8 cellular contexts compared by ENCODE assay signal in the genomic region with DNA sequence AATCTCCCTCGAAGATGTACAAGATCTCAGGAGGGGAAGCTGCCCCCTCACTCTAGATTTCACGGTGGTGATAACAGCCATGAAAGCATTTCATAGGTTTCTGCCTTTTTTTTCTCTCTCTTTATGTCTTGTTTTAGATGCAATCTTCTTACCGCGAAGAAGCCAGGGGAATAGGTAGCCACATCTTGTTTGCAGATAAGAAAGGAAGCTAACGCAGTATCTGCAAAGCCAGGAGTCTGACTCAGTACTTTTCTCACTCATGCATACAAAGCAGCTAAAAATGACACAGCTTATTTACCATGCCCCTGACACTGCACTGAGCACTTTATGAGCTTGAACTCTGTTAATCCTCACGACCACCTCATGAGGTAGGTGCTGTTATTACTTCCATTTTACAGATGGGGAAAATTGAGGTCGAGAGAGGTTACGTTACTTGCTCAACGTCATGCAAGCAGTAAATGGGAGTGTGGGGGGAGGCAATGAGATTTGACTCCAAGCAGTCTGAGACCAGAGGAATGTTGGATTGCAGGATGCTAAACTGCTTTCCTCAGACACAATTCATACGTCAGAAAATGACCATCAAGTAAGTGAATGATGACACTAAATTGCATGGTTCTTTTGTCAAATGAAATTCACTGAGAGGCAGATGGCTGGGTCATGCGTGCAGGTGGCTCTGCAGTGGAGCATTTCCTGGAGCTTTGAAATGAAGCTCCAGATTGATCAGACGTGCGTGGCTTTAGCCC. TPM values are rescaled to one million over a fixed set of nuclear protein-coding genes. Genes with fewer than 3 reads are reported as not detected.
DNase-seq lines count a peak whose midpoint lies in the region; ATAC-seq and TF ChIP-seq lines count a peak whose summit lies in the region.

No MANE protein-coding gene starts in this region.

- TF ChIP-seq POLR2A in heart left ventricle (IDR thresholded peaks at IDR 0.05) = no peak

- no peak for ATAC-seq in heart left ventricle
- ATAC-seq in left cardiac atrium = no peak
- no peak for ATAC-seq in GM18517 (IDR thresholded peaks at IDR 0.05; ENCODE audit: unreplicated experiment)
- no peak for ATAC-seq in GM21526 (IDR thresholded peaks at IDR 0.05; ENCODE audit: low FRiP score, unreplicated experiment)

- intact Hi-C loops in heart left ventricle (cut with DNase I) (no loop called here), left cardiac atrium (cut with DNase I) (no loop called here)

- DNase-seq in heart left ventricle (no peak), left cardiac atrium (no peak), fibroblast of gingiva (ENCODE audit: low read depth) (peak; percentile 84), iPS-NIHi11 (ENCODE audit: low spot score) (no peak)
- peak; percentile 78 for DNase-seq in T-helper 2 cell treated with Interferon-gamma antibody and Interleukin-4, amounts not matched to agents 5 μg/mL and 100 μg/mL, for 36 hours (ENCODE audit: low spot score)

- H3K27ac ChIP-seq in heart left ventricle = peak overlapping the region; percentile 12 to 100 (median 68)

- H3K9me3 Mint-ChIP-seq in T-helper 2 cell treated with Interferon-gamma antibody and Interleukin-4, amounts not matched to agents 5 μg/mL and 100 μg/mL, for 36 hours = no peaks in the 10 kb centered on the region

- H3K4me2 ChIP-seq in skeletal muscle satellite cell (ENCODE audit: low read length) = peak overlapping the region; percentile 30

- H3K27me3 ChIP-seq in heart left ventricle (no peaks in the 10 kb centered on the region), skeletal muscle satellite cell (ENCODE audit: control insufficient read depth, insufficient read depth, low read length) (no peaks in the 10 kb centered on the region)

- no peaks in the 10 kb centered on the region for H3K9me3 ChIP-seq in heart left ventricle
- no peaks in the 10 kb centered on the region for H3K9me3 ChIP-seq in skeletal muscle satellite cell (replicated peaks; ENCODE audit: low read length)

- TF ChIP-seq CTCF in heart left ventricle (IDR thresholded peaks at IDR 0.05) = no peak

- H3K27ac Mint-ChIP-seq in T-helper 2 cell treated with Interferon-gamma antibody and Interleukin-4, amounts not matched to agents 5 μg/mL and 100 μg/mL, for 36 hours = peak overlapping the region; percentile 92

- H3K9ac ChIP-seq in skeletal muscle satellite cell (ENCODE audit: low read depth, low read length) = no peak overlapping the region

- 38 to 47% (median 40%) methylated on average over 13 of the region's 13 CpGs for WGBS in heart left ventricle, 4 donors

- H3K36me3 ChIP-seq in heart left ventricle (peaks cover 0 to 55% (median 26%) of the 10 kb centered on the region in 9 donors), skeletal muscle satellite cell (ENCODE audit: insufficient read depth, low read length) (no peaks in the 10 kb centered on the region)

- H3K4me3 Mint-ChIP-seq in T-helper 2 cell treated with Interferon-gamma antibody and Interleukin-4, amounts not matched to agents 5 μg/mL and 100 μg/mL, for 36 hours = peak overlapping the region; percentile 79

- peaks cover 8% of the 10 kb centered on the region for H3K27me3 Mint-ChIP-seq in T-helper 2 cell treated with Interferon-gamma antibody and Interleukin-4, amounts not matched to agents 5 μg/mL and 100 μg/mL, for 36 hours (ENCODE audit: low read depth)

- H3K4me3 ChIP-seq in heart left ventricle (peak overlapping the region in 11 of 12 donors; percentile 73 to 97 (median 91)), skeletal muscle satellite cell (ENCODE audit: low read length) (no peak overlapping the region)

- peaks cover 34% of the 10 kb centered on the region for H3K36me3 Mint-ChIP-seq in T-helper 2 cell treated with Interferon-gamma antibody and Interleukin-4, amounts not matched to agents 5 μg/mL and 100 μg/mL, for 36 hours (ENCODE audit: low read depth)

- peaks cover 60% of the 10 kb centered on the region for H3K4me1 Mint-ChIP-seq in T-helper 2 cell treated with Interferon-gamma antibody and Interleukin-4, amounts not matched to agents 5 μg/mL and 100 μg/mL, for 36 hours (ENCODE audit: low read depth)

- peaks cover 0 to 75% (median 39%) of the 10 kb centered on the region in 12 donors for H3K4me1 ChIP-seq in heart left ventricle
- H3K4me1 ChIP-seq in skeletal muscle satellite cell (ENCODE audit: control insufficient read depth, insufficient read depth, low read length) = peaks cover 34% of the 10 kb centered on the region

RNA-seq across cellular contexts. Expression of a gene that starts 3.2 kb away (rescaled TPM):
- 10 to 100 TPM in 3 of 9 donors, 1 to 10 TPM in 6; 4.2 to 39.0 (median 5.8) TPM for total RNA-seq in heart left ventricle
- 1 to 10 TPM; 3.6 to 6.0 TPM for polyA plus RNA-seq in heart left ventricle
- 10 to 100 TPM; 13.1 to 25.2 TPM for total RNA-seq in left cardiac atrium
- total RNA-seq in skeletal muscle satellite cell (2012; rRNA removed) = 3.0 and 7.2 TPM in 2 replicates

Comparison
In these comparisons a context has a peak if more than half of its experiments do, and no peak if none do; other contexts are left out.
1. DNase-seq: peak in T-helper 2 cell treated with Interferon-gamma antibody and Interleukin-4, amounts not matched to agents 5 μg/mL and 100 μg/mL, for 36 hours (single experiment) and fibroblast of gingiva (single experiment); none in heart left ventricle (0 of 5), left cardiac atrium (single experiment) and iPS-NIHi11 (single experiment).